33 cellular contexts compared by ENCODE assay signal in genomic region chr22:36249160-36249559, GRCh38. TPM values are rescaled to one million over a fixed set of nuclear protein-coding genes. Genes with fewer than 3 reads are reported as not detected.
"Had no signal": no experiment of that assay in that cellular context is flagged by ENCODE, and none has a peak within 500 bp of the region (broad histone marks: within the 10 kb centered on the region; RNA-seq: fewer than 3 reads in every experiment).

No MANE protein-coding gene starts in this region.

- H3K4me2 ChIP-seq: smooth muscle cell had no signal

- H3K27ac ChIP-seq: ascending aorta, esophagus muscularis mucosa, foreskin keratinocyte, heart right ventricle, left lung, lower lobe of right lung, neutrophil, ovary, prostate gland, suprapubic skin, tibial artery, upper lobe of right lung had no signal

- ATAC-seq: activated CD4-positive, alpha-beta T cell treated with anti-CD3 and anti-CD28 coated beads for 36 hours; activated CD8-positive, alpha-beta memory T cell treated with anti-CD3 and anti-CD28 coated beads, Interleukin-2, amount 10 ng/mL, durations not matched to agents 7 days and 5 days; activated CD8-positive, alpha-beta T cell treated with anti-CD3 and anti-CD28 coated beads, Interleukin-2, amount 10 ng/mL, durations not matched to agents 7 days and 5 days; foreskin keratinocyte; heart right ventricle; left lung; lower lobe of right lung; upper lobe of right lung had no signal

- H3K4me1 ChIP-seq: foreskin keratinocyte, prostate gland had no signal

- H3K27ac Mint-ChIP-seq: activated CD4-positive, alpha-beta T cell treated with anti-CD3 and anti-CD28 coated beads for 36 hours; activated CD8-positive, alpha-beta memory T cell treated with anti-CD3 and anti-CD28 coated beads, Interleukin-2, amount 10 ng/mL, durations not matched to agents 7 days and 5 days; activated CD8-positive, alpha-beta T cell treated with anti-CD3 and anti-CD28 coated beads, Interleukin-2, amount 10 ng/mL, durations not matched to agents 7 days and 5 days; activated naive CD8-positive, alpha-beta T cell; activated T-helper 2 cell treated with anti-CD3 and anti-CD28 coated beads, Interferon-gamma antibody, Interleukin-2, Interleukin-4, amounts not matched to agents 10 μg/mL and 5 μg/mL and 100 μg/mL, durations not matched to agents 14 hours and 24 hours and 36 hours; brain; naive B cell; nephron progenitor cell; T-helper 2 cell treated with Interferon-gamma antibody and Interleukin-4, amounts not matched to agents 5 μg/mL and 100 μg/mL, for 36 hours had no signal

- H3K4me1 Mint-ChIP-seq: nephron progenitor cell had no signal

- H3K4me3 ChIP-seq: ascending aorta, coronary artery, dorsolateral prefrontal cortex, esophagus muscularis mucosa, heart right ventricle, left lung, lower lobe of right lung, ovary, prostate gland, smooth muscle cell, suprapubic skin, tibial artery, upper lobe of right lung had no signal

- FAIRE-seq: islet of Langerhans had no signal

- H3K27me3 ChIP-seq: ascending aorta, dorsolateral prefrontal cortex, esophagus muscularis mucosa, foreskin keratinocyte, heart right ventricle, left lung, neutrophil, ovary, suprapubic skin, tibial artery, upper lobe of right lung had no signal

- H3K27me3 Mint-ChIP-seq: activated CD4-positive, alpha-beta T cell treated with anti-CD3 and anti-CD28 coated beads for 36 hours; activated CD8-positive, alpha-beta memory T cell treated with anti-CD3 and anti-CD28 coated beads, Interleukin-2, amount 10 ng/mL, durations not matched to agents 7 days and 5 days; activated naive CD8-positive, alpha-beta T cell had no signal

- H3K36me3 ChIP-seq: ascending aorta, esophagus muscularis mucosa, heart right ventricle, left lung, lower lobe of right lung, neutrophil, ovary, prostate gland, suprapubic skin, tibial artery, upper lobe of right lung had no signal

- H3K36me3 Mint-ChIP-seq: brain had no signal

- H3K4me3 Mint-ChIP-seq: activated CD4-positive, alpha-beta T cell treated with anti-CD3 and anti-CD28 coated beads for 36 hours; activated CD8-positive, alpha-beta memory T cell treated with anti-CD3 and anti-CD28 coated beads, Interleukin-2, amount 10 ng/mL, durations not matched to agents 7 days and 5 days; activated CD8-positive, alpha-beta T cell treated with anti-CD3 and anti-CD28 coated beads, Interleukin-2, amount 10 ng/mL, durations not matched to agents 7 days and 5 days; activated naive CD8-positive, alpha-beta T cell; brain; naive B cell; nephron progenitor cell; T-helper 2 cell treated with Interferon-gamma antibody and Interleukin-4, amounts not matched to agents 5 μg/mL and 100 μg/mL, for 36 hours had no signal

- DNase-seq: activated CD4-positive, alpha-beta T cell treated with anti-CD3 and anti-CD28 coated beads for 36 hours; activated CD4-positive, CD25-positive, alpha-beta regulatory T cell; activated CD8-positive, alpha-beta memory T cell treated with anti-CD3 and anti-CD28 coated beads, Interleukin-2, amount 10 ng/mL, durations not matched to agents 7 days and 5 days; activated CD8-positive, alpha-beta T cell treated with anti-CD3 and anti-CD28 coated beads, Interleukin-2, amount 10 ng/mL, durations not matched to agents 7 days and 5 days; activated naive CD4-positive, alpha-beta T cell; activated T-cell treated with anti-CD3 and anti-CD28 coated beads, Interleukin-2, amount 50 U/mL, for 48 hours; dorsolateral prefrontal cortex; effector memory CD4-positive, alpha-beta T cell; foreskin keratinocyte; heart right ventricle; left lung; lower lobe of right lung; naive B cell; nephron progenitor cell; ovary; stimulated activated CD4-positive, alpha-beta T cell treated with anti-CD3 and anti-CD28 coated beads, Interleukin-15, amount 100 ng/mL, for 24 hours; stimulated activated CD4-positive, alpha-beta T cell treated with anti-CD3 and anti-CD28 coated beads, Interleukin-2, amount 100 ng/mL, for 24 hours; stimulated activated naive CD4-positive, alpha-beta T cell; T-helper 1 cell; tibial artery; upper lobe of right lung had no signal

- H3K9me3 ChIP-seq: esophagus muscularis mucosa, heart right ventricle, left lung, lower lobe of right lung, neutrophil, ovary, prostate gland, suprapubic skin, tibial artery, upper lobe of right lung had no signal

RNA-seq across cellular contexts. Expression of gene APOL1, which starts 3.8 kb away (rescaled TPM):
- total RNA-seq: smooth muscle cell had no signal

RNA-seq across cellular contexts. Expression of gene APOL4, which starts 47.6 kb away (rescaled TPM):
- total RNA-seq: ascending aorta, foreskin keratinocyte had no signal
- polyA plus RNA-seq: foreskin keratinocyte, smooth muscle cell had no signal
